In the genomic region with DNA sequence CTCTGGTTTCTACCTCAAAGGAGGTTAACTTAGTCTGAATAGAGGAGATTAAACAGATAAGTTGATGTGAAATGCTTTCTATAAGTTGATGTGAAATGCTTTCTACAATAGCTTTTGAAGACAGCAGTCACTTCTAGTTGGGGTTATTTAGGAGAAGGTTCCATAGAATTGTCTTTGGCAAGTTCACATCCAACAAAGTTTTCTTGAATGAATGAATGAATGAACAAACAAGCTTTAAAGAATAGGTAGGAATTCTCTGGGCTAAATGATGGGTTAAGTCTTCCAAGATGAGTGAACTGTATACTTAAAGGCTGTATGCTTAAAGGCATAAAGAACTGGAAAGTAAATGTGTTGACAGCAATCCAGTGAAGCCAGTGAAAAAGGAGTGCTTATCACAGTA, we compare ENCODE assay signal across 10 cellular contexts. TPM values are rescaled to one million over a fixed set of nuclear protein-coding genes. Genes with fewer than 3 reads are reported as not detected.
DNase-seq lines count a peak whose midpoint lies in the region; ATAC-seq, FAIRE-seq and TF ChIP-seq lines count a peak whose summit lies in the region.
"Had no signal": no experiment of that assay in that cellular context is flagged by ENCODE, and none has a peak within 500 bp of the region (broad histone marks: within the 10 kb centered on the region; RNA-seq: fewer than 3 reads in every experiment).

No MANE protein-coding gene starts in this region.

- CTCF ChIA-PET in activated naive CD4-positive, alpha-beta T cell treated with anti-CD3 and anti-CD28 coated beads for 36 hours (lab: Charles Lee), result no interaction called here
- CTCF ChIA-PET in WTC11 (lab: Charles Lee), result no interaction called here

- intact Hi-C loops in activated naive CD4-positive, alpha-beta T cell treated with anti-CD3 and anti-CD28 coated beads for 36 hours (cut with micrococcal nuclease), result loop anchor here (5.0 kb wide), 5 partner anchors 414 to 1174 kb away; partner anchors contain the start of gene RGS13

- no peak for TF ChIP-seq POLR2A in H54 (IDR thresholded peaks at IDR 0.05; ENCODE audit: low read depth, low read length)

- H3K36me3 Mint-ChIP-seq in activated naive CD4-positive, alpha-beta T cell treated with anti-CD3 and anti-CD28 coated beads for 36 hours (ENCODE audit: low read depth), result peaks cover 11% of the 10 kb centered on the region
- H3K36me3 Mint-ChIP-seq in WTC11, result peaks cover 20% of the 10 kb centered on the region

- POLR2A ChIA-PET in WTC11 (lab: Charles Lee), result interaction anchor here (1.8 kb wide), 1 partner anchor 65 kb away, joined by 9 read pairs; the partner anchor contains the start of genes RO60 and UCHL5

- no peak overlapping the region for H3K27ac Mint-ChIP-seq in activated naive CD4-positive, alpha-beta T cell treated with anti-CD3 and anti-CD28 coated beads for 36 hours
- H3K27ac Mint-ChIP-seq in WTC11, result peak overlapping the region; percentile 51; the same call in 1 of the 2 replicates
- H3K27ac Mint-ChIP-seq in stimulated activated naive CD8-positive, alpha-beta T cell treated with anti-CD3 and anti-CD28 coated beads, Interleukin-15, amount 100 ng/mL, for 72 hours, result peak overlapping the region in 1 of 2 donors; percentile 64

- no peak for FAIRE-seq in H54 (lab: Jason Lieb, UNC)

- H3K4me3 ChIP-seq in fibroblast of pulmonary artery (replicated peaks; ENCODE audit: low read depth, low read length), result peak overlapping the region; percentile 90

- no peak for DNase-seq in activated naive CD4-positive, alpha-beta T cell treated with anti-CD3 and anti-CD28 coated beads for 36 hours
- DNase-seq in activated naive CD4-positive, alpha-beta T cell treated with Interleukin-2 at 50 U/mL for 16 hours, result no peak
- DNase-seq in WTC11 (ENCODE audit: low spot score) (no peak), fibroblast of pulmonary artery (ENCODE audit: low read depth) (no peak), H54 (ENCODE audit: insufficient read length, low spot score) (no peak), NCI-H446 treated with DMSO at 0.1 percent for 48 hours (lab: John Stamatoyannopoulos, UW) (no peak), NCI-H524 (lab: John Stamatoyannopoulos, UW) (no peak)
- DNase-seq in stimulated activated naive CD8-positive, alpha-beta T cell treated with anti-CD3 and anti-CD28 coated beads, Interleukin-15, amount 100 ng/mL, for 72 hours, result no peak
- DNase-seq: C1 segment of cervical spinal cord, WERI-Rb-1 had no signal

- no peak for TF ChIP-seq CTCF in WTC11 (IDR thresholded peaks at IDR 0.05)
- no peak for TF ChIP-seq CTCF in fibroblast of pulmonary artery (IDR thresholded peaks at IDR 0.05; ENCODE audit: low read length, missing control alignments)

- peaks cover 1% of the 10 kb centered on the region for H3K27me3 Mint-ChIP-seq in activated naive CD4-positive, alpha-beta T cell treated with anti-CD3 and anti-CD28 coated beads for 36 hours (ENCODE audit: low read depth)
- H3K27me3 Mint-ChIP-seq in WTC11 (ENCODE audit: low read depth), result no peaks in the 10 kb centered on the region; the same call in none of the 2 replicates
- no peaks in the 10 kb centered on the region for H3K27me3 Mint-ChIP-seq in stimulated activated naive CD8-positive, alpha-beta T cell treated with anti-CD3 and anti-CD28 coated beads, Interleukin-15, amount 100 ng/mL, for 72 hours

- H3K9me3 Mint-ChIP-seq in activated naive CD4-positive, alpha-beta T cell treated with anti-CD3 and anti-CD28 coated beads for 36 hours, result no peaks in the 10 kb centered on the region
- H3K9me3 Mint-ChIP-seq in WTC11, result no peaks in the 10 kb centered on the region
- no peaks in the 10 kb centered on the region for H3K9me3 Mint-ChIP-seq in stimulated activated naive CD8-positive, alpha-beta T cell treated with anti-CD3 and anti-CD28 coated beads, Interleukin-15, amount 100 ng/mL, for 72 hours

- ATAC-seq in WTC11, result no peak
- no peak for ATAC-seq in stimulated activated naive CD8-positive, alpha-beta T cell treated with anti-CD3 and anti-CD28 coated beads, Interleukin-15, amount 100 ng/mL, for 72 hours

- peaks cover 48% of the 10 kb centered on the region for H3K4me1 Mint-ChIP-seq in activated naive CD4-positive, alpha-beta T cell treated with anti-CD3 and anti-CD28 coated beads for 36 hours (ENCODE audit: low read depth)
- peaks cover 16% of the 10 kb centered on the region for H3K4me1 Mint-ChIP-seq in WTC11
- H3K4me1 Mint-ChIP-seq in stimulated activated naive CD8-positive, alpha-beta T cell treated with anti-CD3 and anti-CD28 coated beads, Interleukin-15, amount 100 ng/mL, for 72 hours, result peaks cover 54% of the 10 kb centered on the region

- peak overlapping the region; percentile 92 for H3K4me3 Mint-ChIP-seq in activated naive CD4-positive, alpha-beta T cell treated with anti-CD3 and anti-CD28 coated beads for 36 hours
- H3K4me3 Mint-ChIP-seq in WTC11, result peak overlapping the region; percentile 93
- peak overlapping the region; percentile 94 for H3K4me3 Mint-ChIP-seq in stimulated activated naive CD8-positive, alpha-beta T cell treated with anti-CD3 and anti-CD28 coated beads, Interleukin-15, amount 100 ng/mL, for 72 hours

TF ChIP-seq in WTC11, 78 proteins besides CTCF, POLR2A, EP300 and RAD21:
- no peak for TF ChIP-seq ERG (CRISPR knock-in tag; IDR thresholded peaks at IDR 0.05)
- TF ChIP-seq TP53 (CRISPR knock-in tag; IDR thresholded peaks at IDR 0.05), result no peak
- TF ChIP-seq FOXP1 (CRISPR knock-in tag; IDR thresholded peaks at IDR 0.05; ENCODE audit: borderline replicate concordance), result no peak
- no peak for TF ChIP-seq ZNF121 (CRISPR knock-in tag; IDR thresholded peaks at IDR 0.05)
- TF ChIP-seq PRRX2 (CRISPR knock-in tag; IDR thresholded peaks at IDR 0.05), result no peak
- no peak for TF ChIP-seq ZNF317 (CRISPR knock-in tag; IDR thresholded peaks at IDR 0.05; ENCODE audit: borderline replicate concordance, low read depth)
- TF ChIP-seq TEAD1 (CRISPR knock-in tag; IDR thresholded peaks at IDR 0.05), result no peak
- TF ChIP-seq, protein P1, sequence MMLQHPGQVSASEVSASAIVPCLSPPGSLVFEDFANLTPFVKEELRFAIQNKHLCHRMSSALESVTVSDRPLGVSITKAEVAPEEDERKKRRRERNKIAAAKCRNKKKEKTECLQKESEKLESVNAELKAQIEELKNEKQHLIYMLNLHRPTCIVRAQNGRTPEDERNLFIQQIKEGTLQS (CRISPR knock-in tag; conservative IDR thresholded peaks at IDR 0.05), result no peak
TF ChIP-seq in WTC11: peak in this region for 0.

RNA-seq across cellular contexts. Expression of gene CDC73, which starts 1.9 kb away (rescaled TPM):
- total RNA-seq in activated naive CD4-positive, alpha-beta T cell treated with anti-CD3 and anti-CD28 coated beads for 36 hours, result 10 to 100 TPM; 39.0 to 45.2 TPM
- total RNA-seq in WTC11 (2021), result 50.7 to 57.1 TPM (median 51.6 TPM) in 3 replicates

RNA-seq across cellular contexts. Expression of gene GLRX2, which starts 18.5 kb away (rescaled TPM):
- total RNA-seq in activated naive CD4-positive, alpha-beta T cell treated with anti-CD3 and anti-CD28 coated beads for 36 hours, result 10 to 100 TPM; 16.5 to 18.5 TPM
- total RNA-seq in WTC11 (2021), result 8.4 to 9.9 TPM (median 8.6 TPM) in 3 replicates
